ENCODE assay signal across 7 cellular contexts in the genomic region with DNA sequence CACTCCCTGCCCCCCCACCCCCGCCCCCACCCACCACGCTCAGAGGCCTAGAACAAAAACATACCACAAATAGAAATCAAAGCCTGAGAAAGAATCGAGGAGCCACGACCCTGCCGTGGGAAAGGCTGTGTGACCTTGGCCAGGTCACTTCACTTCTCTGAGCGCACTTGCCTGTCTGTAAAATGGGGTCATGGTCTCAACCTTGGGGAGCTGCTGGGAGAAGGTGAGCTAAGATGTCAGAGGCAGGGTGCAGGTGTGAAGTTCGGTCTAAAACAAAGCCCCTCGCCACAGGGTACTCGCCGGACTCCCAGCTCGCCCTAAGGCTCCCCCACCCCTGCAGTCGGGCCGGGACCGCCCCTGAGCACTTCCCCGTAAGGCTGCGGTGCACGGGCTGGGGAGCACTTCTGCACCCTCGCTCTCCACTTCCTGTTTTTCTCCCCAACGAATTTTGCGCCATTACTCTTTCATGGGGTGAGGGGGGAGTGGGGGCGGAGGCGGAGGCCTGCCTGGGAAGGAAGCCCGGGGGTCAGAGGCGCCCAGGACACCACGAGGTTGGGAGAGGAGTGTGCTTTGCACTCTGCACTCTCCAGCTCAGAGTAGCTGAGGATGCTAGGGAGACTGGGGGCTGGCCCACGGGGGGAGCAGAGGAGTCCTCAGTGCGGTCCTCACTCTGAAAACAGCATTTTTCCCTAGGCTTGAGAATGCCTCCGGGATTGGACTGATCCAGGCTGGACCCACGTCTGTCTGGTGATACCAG. TPM values are rescaled to one million over a fixed set of nuclear protein-coding genes. Genes with fewer than 3 reads are reported as not detected.
DNase-seq lines count a peak whose midpoint lies in the region; ATAC-seq lines count a peak whose summit lies in the region.

No MANE protein-coding gene starts in this region.

- ATAC-seq in HG03571 (IDR thresholded peaks at IDR 0.05; ENCODE audit: unreplicated experiment) (peak; percentile 35), GM21786 (IDR thresholded peaks at IDR 0.05; ENCODE audit: unreplicated experiment) (no peak), GM21576 (IDR thresholded peaks at IDR 0.05; ENCODE audit: unreplicated experiment) (no peak)

- peak; percentile 43 to 57 for DNase-seq in activated CD4-positive, alpha-beta T cell treated with anti-CD3 and anti-CD28 coated beads, Interleukin-2, amount 50 U/mL, for 24 hours (ENCODE audit: low read depth in 1 of 2, low spot score in 1 of 2)
- DNase-seq in cardiac septum (ENCODE audit: low spot score), result peak; percentile 93
- peak; percentile 43 to 50 for DNase-seq in stimulated activated CD8-positive, alpha-beta memory T cell treated with anti-CD3 and anti-CD28 coated beads, Interleukin-2, amount 100 ng/mL, for 1 hour (ENCODE audit: low read depth in 2 of 2)
- DNase-seq in NCI-H774 (lab: John Stamatoyannopoulos, UW), result no peak

- intact Hi-C loops in cardiac septum (cut with DNase I), result no loop called here

RNA-seq across cellular contexts. Expression of a gene that starts 21.9 kb away (rescaled TPM):
- 3.0 TPM for total RNA-seq in cardiac septum

RNA-seq across cellular contexts. Expression of a gene that starts 40.9 kb away (rescaled TPM):
- total RNA-seq in cardiac septum, result 19.0 TPM
